Comparison of ENCODE assay signal across 1 cellular context in genomic region chr6:31665501-31666336, GRCh38.
A peak's percentile ranks its signal among the peaks of the same experiment; 100 is the strongest.
TF ChIP-seq lines count a peak whose summit lies in the region.

TSS of gene CSNK2B (plus strand) at chr6:31666080. CDS start at chr6:31666832, 752 bp downstream.

TF ChIP-seq in H1, 55 proteins besides CTCF, POLR2A, EP300 and RAD21 (continued from another document):
- TF ChIP-seq NRF1 (IDR thresholded peaks at IDR 0.05; ENCODE audit: low read depth, low read length) (no peak), CBX8 (IDR thresholded peaks at IDR 0.05; ENCODE audit: borderline replicate concordance, low read depth, low read length) (no peak), KDM4A (IDR thresholded peaks at IDR 0.05; ENCODE audit: low read depth, low read length, severe bottlenecking) (peak; percentile 80), KDM5A (IDR thresholded peaks at IDR 0.05; ENCODE audit: low read length) (no peak), JUND (IDR thresholded peaks at IDR 0.05; ENCODE audit: low read length) (no peak), FOSL1 (IDR thresholded peaks at IDR 0.05; ENCODE audit: insufficient read depth, low read depth, low read length) (no peak), GABPA (IDR thresholded peaks at IDR 0.05; ENCODE audit: borderline replicate concordance, insufficient read depth, low read length) (peak; percentile 89), BACH1 (IDR thresholded peaks at IDR 0.05; ENCODE audit: low read length) (no peak), E2F6 (IDR thresholded peaks at IDR 0.05) (no peak), KDM1A (IDR thresholded peaks at IDR 0.05; ENCODE audit: borderline replicate concordance, low read length) (no peak), CBX5 (IDR thresholded peaks at IDR 0.05; ENCODE audit: low read depth, low read length) (no peak), SUZ12 (IDR thresholded peaks at IDR 0.05; ENCODE audit: low read length) (no peak), TAF1 (IDR thresholded peaks at IDR 0.05; ENCODE audit: low read depth, low read length) (peak; percentile 77), ZNF274 (IDR thresholded peaks at IDR 0.05; ENCODE audit: borderline replicate concordance, extremely low read depth, low read length) (no peak), SIN3A (conservative IDR thresholded peaks at IDR 0.05 in 1 of 2, IDR thresholded peaks at IDR 0.05 in 1 of 2; ENCODE audit: low read depth in 1 of 2, low read length in 2 of 2) (peak in 1 of 2 experiments; percentile 94; a peak in 2 of 4 replicates), PHF8 (conservative IDR thresholded peaks at IDR 0.05; ENCODE audit: low read depth, low read length) (peak; percentile 70), BRCA1 (IDR thresholded peaks at IDR 0.05; ENCODE audit: low read depth, low read length) (no peak), CREB1 (IDR thresholded peaks at IDR 0.05) (peak; percentile 62), CEBPB (IDR thresholded peaks at IDR 0.05; ENCODE audit: low read depth, low read length) (no peak), RNF2 (IDR thresholded peaks at IDR 0.05; ENCODE audit: borderline replicate concordance, low read depth, low read length, missing control alignments, poor library complexity, severe bottlenecking) (no peak), CTBP2 (IDR thresholded peaks at IDR 0.05; ENCODE audit: borderline replicate concordance, insufficient read depth, insufficient read length, low read length) (no peak), POU5F1 (IDR thresholded peaks at IDR 0.05; ENCODE audit: low read depth, low read length) (no peak), ASH2L (IDR thresholded peaks at IDR 0.05; ENCODE audit: low read length) (peak; percentile 98), TEAD4 (IDR thresholded peaks at IDR 0.05; ENCODE audit: low read depth, low read length) (no peak), TBP (IDR thresholded peaks at IDR 0.05; ENCODE audit: low read depth, low read length) (peak; percentile 59), CHD1 (IDR thresholded peaks at IDR 0.05; ENCODE audit: low read depth, low read length) (no peak), MAX (IDR thresholded peaks at IDR 0.05) (no peak; the same call in 1 of the 2 replicates), TCF12 (IDR thresholded peaks at IDR 0.05; ENCODE audit: low read depth, low read length) (no peak), SAP30 (IDR thresholded peaks at IDR 0.05; ENCODE audit: insufficient read depth, insufficient replicate concordance, low read length) (peak; percentile 5)
- TF ChIP-seq, protein P1, sequence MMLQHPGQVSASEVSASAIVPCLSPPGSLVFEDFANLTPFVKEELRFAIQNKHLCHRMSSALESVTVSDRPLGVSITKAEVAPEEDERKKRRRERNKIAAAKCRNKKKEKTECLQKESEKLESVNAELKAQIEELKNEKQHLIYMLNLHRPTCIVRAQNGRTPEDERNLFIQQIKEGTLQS (IDR thresholded peaks at IDR 0.05; ENCODE audit: insufficient read depth, low read depth, low read length), result peak; percentile 63; the same call in 1 of the 2 replicates
- TF ChIP-seq, protein P2, sequence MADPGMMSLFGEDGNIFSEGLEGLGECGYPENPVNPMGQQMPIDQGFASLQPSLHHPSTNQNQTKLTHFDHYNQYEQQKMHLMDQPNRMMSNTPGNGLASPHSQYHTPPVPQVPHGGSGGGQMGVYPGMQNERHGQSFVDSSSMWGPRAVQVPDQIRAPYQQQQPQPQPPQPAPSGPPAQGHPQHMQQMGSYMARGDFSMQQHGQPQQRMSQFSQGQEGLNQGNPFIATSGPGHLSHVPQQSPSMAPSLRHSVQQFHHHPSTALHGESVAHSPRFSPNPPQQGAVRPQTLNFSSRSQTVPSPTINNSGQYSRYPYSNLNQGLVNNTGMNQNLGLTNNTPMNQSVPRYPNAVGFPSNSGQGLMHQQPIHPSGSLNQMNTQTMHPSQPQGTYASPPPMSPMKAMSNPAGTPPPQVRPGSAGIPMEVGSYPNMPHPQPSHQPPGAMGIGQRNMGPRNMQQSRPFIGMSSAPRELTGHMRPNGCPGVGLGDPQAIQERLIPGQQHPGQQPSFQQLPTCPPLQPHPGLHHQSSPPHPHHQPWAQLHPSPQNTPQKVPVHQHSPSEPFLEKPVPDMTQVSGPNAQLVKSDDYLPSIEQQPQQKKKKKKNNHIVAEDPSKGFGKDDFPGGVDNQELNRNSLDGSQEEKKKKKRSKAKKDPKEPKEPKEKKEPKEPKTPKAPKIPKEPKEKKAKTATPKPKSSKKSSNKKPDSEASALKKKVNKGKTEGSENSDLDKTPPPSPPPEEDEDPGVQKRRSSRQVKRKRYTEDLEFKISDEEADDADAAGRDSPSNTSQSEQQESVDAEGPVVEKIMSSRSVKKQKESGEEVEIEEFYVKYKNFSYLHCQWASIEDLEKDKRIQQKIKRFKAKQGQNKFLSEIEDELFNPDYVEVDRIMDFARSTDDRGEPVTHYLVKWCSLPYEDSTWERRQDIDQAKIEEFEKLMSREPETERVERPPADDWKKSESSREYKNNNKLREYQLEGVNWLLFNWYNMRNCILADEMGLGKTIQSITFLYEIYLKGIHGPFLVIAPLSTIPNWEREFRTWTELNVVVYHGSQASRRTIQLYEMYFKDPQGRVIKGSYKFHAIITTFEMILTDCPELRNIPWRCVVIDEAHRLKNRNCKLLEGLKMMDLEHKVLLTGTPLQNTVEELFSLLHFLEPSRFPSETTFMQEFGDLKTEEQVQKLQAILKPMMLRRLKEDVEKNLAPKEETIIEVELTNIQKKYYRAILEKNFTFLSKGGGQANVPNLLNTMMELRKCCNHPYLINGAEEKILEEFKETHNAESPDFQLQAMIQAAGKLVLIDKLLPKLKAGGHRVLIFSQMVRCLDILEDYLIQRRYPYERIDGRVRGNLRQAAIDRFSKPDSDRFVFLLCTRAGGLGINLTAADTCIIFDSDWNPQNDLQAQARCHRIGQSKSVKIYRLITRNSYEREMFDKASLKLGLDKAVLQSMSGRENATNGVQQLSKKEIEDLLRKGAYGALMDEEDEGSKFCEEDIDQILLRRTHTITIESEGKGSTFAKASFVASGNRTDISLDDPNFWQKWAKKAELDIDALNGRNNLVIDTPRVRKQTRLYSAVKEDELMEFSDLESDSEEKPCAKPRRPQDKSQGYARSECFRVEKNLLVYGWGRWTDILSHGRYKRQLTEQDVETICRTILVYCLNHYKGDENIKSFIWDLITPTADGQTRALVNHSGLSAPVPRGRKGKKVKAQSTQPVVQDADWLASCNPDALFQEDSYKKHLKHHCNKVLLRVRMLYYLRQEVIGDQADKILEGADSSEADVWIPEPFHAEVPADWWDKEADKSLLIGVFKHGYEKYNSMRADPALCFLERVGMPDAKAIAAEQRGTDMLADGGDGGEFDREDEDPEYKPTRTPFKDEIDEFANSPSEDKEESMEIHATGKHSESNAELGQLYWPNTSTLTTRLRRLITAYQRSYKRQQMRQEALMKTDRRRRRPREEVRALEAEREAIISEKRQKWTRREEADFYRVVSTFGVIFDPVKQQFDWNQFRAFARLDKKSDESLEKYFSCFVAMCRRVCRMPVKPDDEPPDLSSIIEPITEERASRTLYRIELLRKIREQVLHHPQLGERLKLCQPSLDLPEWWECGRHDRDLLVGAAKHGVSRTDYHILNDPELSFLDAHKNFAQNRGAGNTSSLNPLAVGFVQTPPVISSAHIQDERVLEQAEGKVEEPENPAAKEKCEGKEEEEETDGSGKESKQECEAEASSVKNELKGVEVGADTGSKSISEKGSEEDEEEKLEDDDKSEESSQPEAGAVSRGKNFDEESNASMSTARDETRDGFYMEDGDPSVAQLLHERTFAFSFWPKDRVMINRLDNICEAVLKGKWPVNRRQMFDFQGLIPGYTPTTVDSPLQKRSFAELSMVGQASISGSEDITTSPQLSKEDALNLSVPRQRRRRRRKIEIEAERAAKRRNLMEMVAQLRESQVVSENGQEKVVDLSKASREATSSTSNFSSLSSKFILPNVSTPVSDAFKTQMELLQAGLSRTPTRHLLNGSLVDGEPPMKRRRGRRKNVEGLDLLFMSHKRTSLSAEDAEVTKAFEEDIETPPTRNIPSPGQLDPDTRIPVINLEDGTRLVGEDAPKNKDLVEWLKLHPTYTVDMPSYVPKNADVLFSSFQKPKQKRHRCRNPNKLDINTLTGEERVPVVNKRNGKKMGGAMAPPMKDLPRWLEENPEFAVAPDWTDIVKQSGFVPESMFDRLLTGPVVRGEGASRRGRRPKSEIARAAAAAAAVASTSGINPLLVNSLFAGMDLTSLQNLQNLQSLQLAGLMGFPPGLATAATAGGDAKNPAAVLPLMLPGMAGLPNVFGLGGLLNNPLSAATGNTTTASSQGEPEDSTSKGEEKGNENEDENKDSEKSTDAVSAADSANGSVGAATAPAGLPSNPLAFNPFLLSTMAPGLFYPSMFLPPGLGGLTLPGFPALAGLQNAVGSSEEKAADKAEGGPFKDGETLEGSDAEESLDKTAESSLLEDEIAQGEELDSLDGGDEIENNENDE (IDR thresholded peaks at IDR 0.05; ENCODE audit: insufficient replicate concordance, low read length), result no peak
